Comparison of ENCODE assay signal across 1 cellular context in genomic region chr7:32427769-32428291, GRCh38.
TF ChIP-seq lines count a peak whose summit lies in the region.

No MANE protein-coding gene starts in this region.

TF ChIP-seq in HepG2, 621 proteins besides CTCF, POLR2A, EP300 and RAD21 (continued from another document and continues in another):
- TF ChIP-seq FOSL2 (CRISPR knock-in tag; IDR thresholded peaks at IDR 0.05) (peak; percentile 61), MTERF4 (CRISPR knock-in tag; IDR thresholded peaks at IDR 0.05) (peak; percentile 85; the same call in 1 of the 2 replicates), TAF1 (CRISPR knock-in tag; IDR thresholded peaks at IDR 0.05) (peak; percentile 32; the same call in 1 of the 2 replicates), HHEX (CRISPR knock-in tag; IDR thresholded peaks at IDR 0.05) (no peak), ZNF597 (CRISPR knock-in tag; IDR thresholded peaks at IDR 0.05) (no peak), ZBED4 (CRISPR knock-in tag; IDR thresholded peaks at IDR 0.05; ENCODE audit: borderline replicate concordance) (peak; percentile 81), ZNF468 (CRISPR knock-in tag; IDR thresholded peaks at IDR 0.05) (no peak), RFX5 (IDR thresholded peaks at IDR 0.05; ENCODE audit: low read depth, low read length) (no peak), TCF7L2 (IDR thresholded peaks at IDR 0.05; ENCODE audit: low read depth, low read length) (no peak), HMG20A (CRISPR knock-in tag; IDR thresholded peaks at IDR 0.05; ENCODE audit: borderline replicate concordance) (no peak), THAP7 (CRISPR knock-in tag; IDR thresholded peaks at IDR 0.05) (0 out of 2 replicates have a peak, but pooled peaks have one; percentile 79), SALL2 (CRISPR knock-in tag; IDR thresholded peaks at IDR 0.05) (peak; percentile 46; the same call in 1 of the 2 replicates), ZNF18 (CRISPR knock-in tag; IDR thresholded peaks at IDR 0.05; ENCODE audit: insufficient replicate concordance) (no peak), ZNF569 (CRISPR knock-in tag; IDR thresholded peaks at IDR 0.05; ENCODE audit: borderline replicate concordance) (no peak), ZNF747 (CRISPR knock-in tag; IDR thresholded peaks at IDR 0.05; ENCODE audit: borderline replicate concordance) (no peak; the same call in 1 of the 2 replicates), ETV6 (CRISPR knock-in tag; conservative IDR thresholded peaks at IDR 0.05) (peak; percentile 96), ZFP82 (CRISPR knock-in tag; IDR thresholded peaks at IDR 0.05; ENCODE audit: borderline replicate concordance) (no peak), ZNF777 (CRISPR knock-in tag; IDR thresholded peaks at IDR 0.05) (peak; percentile 42; the same call in 1 of the 2 replicates), TARDBP (CRISPR knock-in tag; IDR thresholded peaks at IDR 0.05) (no peak), ZNF12 (CRISPR knock-in tag; IDR thresholded peaks at IDR 0.05) (peak; percentile 86), SRSF9 (IDR thresholded peaks at IDR 0.05; ENCODE audit: borderline replicate concordance, insufficient read depth, low read depth, low read length, poor library complexity, severe bottlenecking) (no peak), ZC3H4 (CRISPR knock-in tag; IDR thresholded peaks at IDR 0.05; ENCODE audit: borderline replicate concordance) (no peak), TIGD3 (CRISPR knock-in tag; IDR thresholded peaks at IDR 0.05; ENCODE audit: borderline replicate concordance) (no peak; the same call in 1 of the 2 replicates), MXD4 (CRISPR knock-in tag; IDR thresholded peaks at IDR 0.05) (peak; percentile 81; the same call in 1 of the 2 replicates), CSRNP1 (CRISPR knock-in tag; IDR thresholded peaks at IDR 0.05) (no peak), KAT2B (IDR thresholded peaks at IDR 0.05; ENCODE audit: borderline replicate concordance, low read depth, low read length) (no peak), ATF2 (CRISPR knock-in tag; IDR thresholded peaks at IDR 0.05) (peak; percentile 84; the same call in 1 of the 2 replicates), ZNF282 (IDR thresholded peaks at IDR 0.05; ENCODE audit: partially characterized antibody) (no peak), SALL1 (CRISPR knock-in tag; IDR thresholded peaks at IDR 0.05) (peak; percentile 92), PRDM15 (CRISPR knock-in tag; IDR thresholded peaks at IDR 0.05) (no peak; the same call in 1 of the 2 replicates), ZKSCAN8 (CRISPR knock-in tag; IDR thresholded peaks at IDR 0.05; ENCODE audit: borderline replicate concordance) (0 out of 2 replicates have a peak, but pooled peaks have one; percentile 41), ZNF326 (CRISPR knock-in tag; IDR thresholded peaks at IDR 0.05; ENCODE audit: borderline replicate concordance) (no peak), FOXC1 (CRISPR knock-in tag; IDR thresholded peaks at IDR 0.05; ENCODE audit: borderline replicate concordance) (peak; percentile 61; the same call in 1 of the 2 replicates), CSRNP2 (CRISPR knock-in tag; conservative IDR thresholded peaks at IDR 0.05; ENCODE audit: low read depth) (peak; percentile 84; the same call in 1 of the 2 replicates), NR2C2 (CRISPR knock-in tag; IDR thresholded peaks at IDR 0.05; ENCODE audit: borderline replicate concordance) (0 out of 2 replicates have a peak, but pooled peaks have one; percentile 20), ZNF607 (CRISPR knock-in tag; IDR thresholded peaks at IDR 0.05; ENCODE audit: borderline replicate concordance) (no peak), NPAS2 (CRISPR knock-in tag; IDR thresholded peaks at IDR 0.05; ENCODE audit: borderline replicate concordance) (no peak), THAP11 (CRISPR knock-in tag; IDR thresholded peaks at IDR 0.05) (peak; percentile 58)
